In genomic region chr2:47043891-47044239, GRCh38 we compare ENCODE assay signal across 9 cellular contexts.
A peak's percentile ranks its signal among the peaks of the same experiment; 100 is the strongest.
DNase-seq lines count a peak whose midpoint lies in the region; ATAC-seq and TF ChIP-seq lines count a peak whose summit lies in the region.
"Had no signal": no experiment of that assay in that cellular context is flagged by ENCODE, and none has a peak within 500 bp of the region (broad histone marks: within the 10 kb centered on the region; RNA-seq: fewer than 3 reads in every experiment).

No MANE protein-coding gene starts in this region.

- in situ Hi-C loops in GM13977 (cut with MboI; ENCODE audit: low pct_unique_long_range_greater_than_20kb, low sequenced_read_pairs, unreplicated experiment), result no loop called here

- peaks cover 45% of the 10 kb centered on the region for H3K4me1 ChIP-seq in SJSA1 (replicated peaks)
- peaks cover 15% of the 10 kb centered on the region for H3K4me1 ChIP-seq in smooth muscle cell (ENCODE audit: low read depth)

- no peaks in the 10 kb centered on the region for H4K20me1 ChIP-seq in smooth muscle cell (ENCODE audit: low read depth)

- TF ChIP-seq CTCF in glutamatergic neuron (IDR thresholded peaks at IDR 0.05; ENCODE audit: partially characterized antibody, unreplicated experiment), result no peak
- no peak for TF ChIP-seq CTCF in smooth muscle cell (IDR thresholded peaks at IDR 0.05; ENCODE audit: borderline replicate concordance, insufficient read depth, poor library complexity, severe bottlenecking)
- TF ChIP-seq CTCF in GM13977 (IDR thresholded peaks at IDR 0.05; ENCODE audit: extremely low read depth, insufficient read depth, missing control alignments), result no peak

- no peak overlapping the region for H2AFZ ChIP-seq in smooth muscle cell (ENCODE audit: low read depth)

- peak overlapping the region; percentile 86 for H3K27ac ChIP-seq in SJSA1
- peak overlapping the region; percentile 85 for H3K27ac ChIP-seq in smooth muscle cell (ENCODE audit: low read depth)

- H3K4me1 Mint-ChIP-seq in glutamatergic neuron (ENCODE audit: low read depth, unreplicated experiment), result peaks cover 26% of the 10 kb centered on the region
- H3K4me1 Mint-ChIP-seq in activated CD8-positive, alpha-beta T cell treated with anti-CD3 and anti-CD28 coated beads, Interleukin-2, amount 10 ng/mL, durations not matched to agents 7 days and 5 days (ENCODE audit: low read depth), result peaks cover 20% of the 10 kb centered on the region

- H3K9me3 ChIP-seq in SJSA1 (replicated peaks) (no peaks in the 10 kb centered on the region), smooth muscle cell (replicated peaks; ENCODE audit: low read depth) (no peaks in the 10 kb centered on the region)
- H3K9me3 ChIP-seq: mucosa of descending colon had no signal

- H3K4me3 ChIP-seq in H7 (ENCODE audit: insufficient read depth, low read depth, low read length) (no peak overlapping the region), SJSA1 (no peak overlapping the region), smooth muscle cell (no peak overlapping the region)
- H3K4me3 ChIP-seq: mucosa of descending colon had no signal

- peak overlapping the region; percentile 70 for H3K4me2 ChIP-seq in smooth muscle cell

- peaks cover 23% of the 10 kb centered on the region for H3K27me3 Mint-ChIP-seq in glutamatergic neuron (ENCODE audit: unreplicated experiment)
- H3K27me3 Mint-ChIP-seq in activated CD8-positive, alpha-beta T cell treated with anti-CD3 and anti-CD28 coated beads, Interleukin-2, amount 10 ng/mL, durations not matched to agents 7 days and 5 days (ENCODE audit: low read depth), result no peaks in the 10 kb centered on the region

- DNase-seq in H7 (peak; percentile 76), SJSA1 (ENCODE audit: low read depth in 1 of 2, low spot score in 2 of 2) (no peak), glutamatergic neuron (no peak), smooth muscle cell (lab: John Stamatoyannopoulos, UW; ENCODE audit: unreplicated experiment) (no peak), GM13977 (ENCODE audit: low spot score) (no peak)
- no peak for DNase-seq in activated CD8-positive, alpha-beta T cell treated with anti-CD3 and anti-CD28 coated beads, Interleukin-2, amount 10 ng/mL, durations not matched to agents 7 days and 5 days
- DNase-seq: mucosa of descending colon had no signal

- H3K9me3 Mint-ChIP-seq in glutamatergic neuron (ENCODE audit: unreplicated experiment), result peaks cover 16% of the 10 kb centered on the region
- H3K9me3 Mint-ChIP-seq in activated CD8-positive, alpha-beta T cell treated with anti-CD3 and anti-CD28 coated beads, Interleukin-2, amount 10 ng/mL, durations not matched to agents 7 days and 5 days (ENCODE audit: insufficient read depth), result no peaks in the 10 kb centered on the region

- H3K27me3 ChIP-seq in H7 (ENCODE audit: control insufficient read depth, insufficient read depth, low read length) (no peaks in the 10 kb centered on the region), SJSA1 (replicated peaks) (no peaks in the 10 kb centered on the region), smooth muscle cell (ENCODE audit: low read depth) (no peaks in the 10 kb centered on the region)

- POLR2A ChIA-PET in activated CD8-positive, alpha-beta T cell treated with anti-CD3 and anti-CD28 coated beads, Interleukin-2, amount 10 ng/mL, durations not matched to agents 7 days and 5 days (lab: Charles Lee), result no interaction called here

- H3K36me3 ChIP-seq in H7 (replicated peaks; ENCODE audit: control insufficient read depth, insufficient read depth, low read length) (peaks cover 1% of the 10 kb centered on the region), SJSA1 (peaks cover 52% of the 10 kb centered on the region), smooth muscle cell (ENCODE audit: low read depth) (no peaks in the 10 kb centered on the region)

- H3K9ac ChIP-seq in smooth muscle cell (ENCODE audit: low read depth), result no peak overlapping the region

- peak overlapping the region; percentile 10 for H3K27ac Mint-ChIP-seq in glutamatergic neuron (ENCODE audit: unreplicated experiment)
- no peak overlapping the region for H3K27ac Mint-ChIP-seq in activated CD8-positive, alpha-beta T cell treated with anti-CD3 and anti-CD28 coated beads, Interleukin-2, amount 10 ng/mL, durations not matched to agents 7 days and 5 days

- H3F3A ChIP-seq in smooth muscle cell (ENCODE audit: low read depth), result peaks cover 4% of the 10 kb centered on the region

- WGBS in smooth muscle cell (ENCODE audit: low lambda C conversion rate), result 64% methylated on average over 4 of the region's 4 CpGs

- peak overlapping the region; percentile 17 for H3K4me3 Mint-ChIP-seq in glutamatergic neuron (ENCODE audit: unreplicated experiment)
- no peak overlapping the region for H3K4me3 Mint-ChIP-seq in activated CD8-positive, alpha-beta T cell treated with anti-CD3 and anti-CD28 coated beads, Interleukin-2, amount 10 ng/mL, durations not matched to agents 7 days and 5 days

- no peaks in the 10 kb centered on the region for H3K36me3 Mint-ChIP-seq in glutamatergic neuron (ENCODE audit: unreplicated experiment)
- H3K36me3 Mint-ChIP-seq in activated CD8-positive, alpha-beta T cell treated with anti-CD3 and anti-CD28 coated beads, Interleukin-2, amount 10 ng/mL, durations not matched to agents 7 days and 5 days (ENCODE audit: low read depth), result peaks cover 39% of the 10 kb centered on the region

- CTCF ChIA-PET in activated CD8-positive, alpha-beta T cell treated with anti-CD3 and anti-CD28 coated beads, Interleukin-2, amount 10 ng/mL, durations not matched to agents 7 days and 5 days (lab: Charles Lee), result no interaction called here

- H3K79me2 ChIP-seq in smooth muscle cell (ENCODE audit: low read depth), result no peaks in the 10 kb centered on the region

- no peak for ATAC-seq in GM21423 (IDR thresholded peaks at IDR 0.05; ENCODE audit: unreplicated experiment)
- ATAC-seq in activated CD8-positive, alpha-beta T cell treated with anti-CD3 and anti-CD28 coated beads, Interleukin-2, amount 10 ng/mL, durations not matched to agents 7 days and 5 days, result no peak
- ATAC-seq in GM19467 (IDR thresholded peaks at IDR 0.05; ENCODE audit: unreplicated experiment), result no peak
